Comparison of ENCODE assay signal across 19 cellular contexts in the genomic region with DNA sequence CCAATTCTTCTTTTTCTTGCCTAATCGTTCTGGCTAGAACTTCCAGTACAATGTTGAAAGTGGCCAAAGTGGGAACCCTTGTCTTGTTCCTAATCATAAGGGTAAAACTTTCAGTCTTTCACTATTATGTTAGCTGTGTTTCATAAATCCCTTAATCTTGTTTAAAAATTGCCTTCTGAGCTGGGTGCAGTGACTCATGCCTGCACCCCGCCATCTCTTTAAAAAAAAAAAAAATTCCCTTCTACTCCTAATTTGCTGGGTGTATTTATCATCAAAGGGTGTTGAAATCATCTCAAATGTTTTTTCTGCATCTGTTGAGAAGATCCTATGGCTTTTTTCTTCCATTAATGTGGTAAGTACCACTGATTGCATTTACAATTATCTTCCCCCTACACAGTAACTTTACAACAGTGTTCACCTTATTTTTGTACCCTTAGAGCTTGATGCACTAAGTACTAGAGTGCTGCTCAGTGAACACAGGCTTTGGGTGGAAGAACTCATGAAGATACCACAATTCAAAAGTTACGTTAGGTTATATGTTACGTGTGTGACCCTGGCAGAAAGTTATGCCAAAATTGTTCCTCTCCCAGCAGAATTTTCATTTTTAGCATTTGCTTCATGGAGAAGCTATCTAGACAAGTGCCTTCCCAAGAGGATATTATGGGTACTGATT. TPM values are rescaled to one million over a fixed set of nuclear protein-coding genes. Genes with fewer than 3 reads are reported as not detected.
DNase-seq lines count a peak whose midpoint lies in the region; ATAC-seq, FAIRE-seq and TF ChIP-seq lines count a peak whose summit lies in the region.
"Had no signal": no experiment of that assay in that cellular context is flagged by ENCODE, and none has a peak within 500 bp of the region (broad histone marks: within the 10 kb centered on the region; RNA-seq: fewer than 3 reads in every experiment).

No MANE protein-coding gene starts in this region.

- in situ Hi-C loops in HepG2 (cut with HindIII; ENCODE audit: extremely low pct_ligation_motif_present, low pct_unique_long_range_greater_than_20kb) (no loop called here), HAP-1 (cut with MboI; ENCODE audit: low sequenced_read_pairs) (no loop called here)

- H3K9me3 ChIP-seq in HepG2 (ENCODE audit: low read length) (no peaks in the 10 kb centered on the region), right lobe of liver (no peaks in the 10 kb centered on the region), T-helper 17 cell (ENCODE audit: control insufficient read depth, low read length, poor library complexity, severe bottlenecking) (no peaks in the 10 kb centered on the region), endodermal cell (ENCODE audit: control insufficient read depth, low read length) (no peaks in the 10 kb centered on the region), HAP-1 (no peaks in the 10 kb centered on the region)
- H3K9me3 ChIP-seq: SJSA1 had no signal

- 94% methylated on average over 4 of the region's 4 CpGs for WGBS in HepG2 (ENCODE audit: low lambda C conversion rate)
- 65% methylated on average over 2 of the region's 4 CpGs for whole genome bisulfite sequencing in right lobe of liver (ENCODE audit: insufficient coverage, low coverage, low lambda C conversion rate, missing lambda C conversion rate)
- 94 to 96% methylated on average over 2 to 4 of the region's 4 CpGs for WGBS in endodermal cell (ENCODE audit: insufficient coverage in 1 of 2, insufficient read length in 1 of 2), 2 experiments

- H3K9ac ChIP-seq in HepG2 (ENCODE audit: insufficient read depth, low read depth, low read length) (no peak overlapping the region), endodermal cell (ENCODE audit: extremely low read depth, low read length, poor library complexity, severe bottlenecking) (no peak overlapping the region)
- H3K9ac ChIP-seq: KMS-11 had no signal

- no peak for ATAC-seq in HepG2
- no peak for ATAC-seq in right lobe of liver
- no peak for ATAC-seq in T-helper 17 cell
- ATAC-seq: HCT116, PC-3 had no signal

- peaks cover 16% of the 10 kb centered on the region for H3K36me3 Mint-ChIP-seq in T-helper 17 cell (ENCODE audit: low read depth)
- H3K36me3 Mint-ChIP-seq in endodermal cell (ENCODE audit: low read depth), result peaks cover 72% of the 10 kb centered on the region

- peaks cover 8% of the 10 kb centered on the region for H3K4me1 Mint-ChIP-seq in T-helper 17 cell
- H3K4me1 Mint-ChIP-seq in endodermal cell, result no peaks in the 10 kb centered on the region

- H3K4me3 ChIP-seq in HepG2 (replicated peaks in 1 of 3; ENCODE audit: insufficient read depth in 1 of 3, low read depth in 2 of 3, low read length in 3 of 3) (no peak overlapping the region), right lobe of liver (no peak overlapping the region), endodermal cell (ENCODE audit: low read length) (no peak overlapping the region), HAP-1 (no peak overlapping the region)
- H3K4me3 ChIP-seq: SJSA1 had no signal

- TF ChIP-seq CTCF in HepG2 (CRISPR knock-in tag; IDR thresholded peaks at IDR 0.05) (no peak), right lobe of liver (IDR thresholded peaks at IDR 0.05) (no peak), endodermal cell (conservative IDR thresholded peaks at IDR 0.05) (no peak)

- TF ChIP-seq POLR2A in HepG2 (IDR thresholded peaks at IDR 0.05; ENCODE audit: insufficient read depth in 1 of 2, low read depth in 2 of 2, low read length in 2 of 2), result no peak
- TF ChIP-seq POLR2A in right lobe of liver (IDR thresholded peaks at IDR 0.05), result no peak

- no peak overlapping the region for H3K27ac ChIP-seq in HepG2 (ENCODE audit: extremely low read length, insufficient read depth, low read length)
- H3K27ac ChIP-seq in right lobe of liver, result no peak overlapping the region
- H3K27ac ChIP-seq in endodermal cell (ENCODE audit: low read depth, low read length), result no peak overlapping the region
- H3K27ac ChIP-seq: KMS-11, RWPE1, SJSA1 had no signal

- H3K4me1 ChIP-seq in HepG2 (ENCODE audit: insufficient read depth, low read length), result peaks cover 18% of the 10 kb centered on the region
- no peaks in the 10 kb centered on the region for H3K4me1 ChIP-seq in right lobe of liver
- H3K4me1 ChIP-seq in endodermal cell (ENCODE audit: control insufficient read depth, insufficient read depth, low read length), result no peaks in the 10 kb centered on the region
- H3K4me1 ChIP-seq in HAP-1, result no peaks in the 10 kb centered on the region
- H3K4me1 ChIP-seq: SJSA1 had no signal

- H3K4me2 ChIP-seq in HepG2 (ENCODE audit: low read depth, low read length), result no peak overlapping the region
- H3K4me2 ChIP-seq: KMS-11 had no signal

- POLR2A ChIA-PET in HepG2 (lab: Yijun Ruan, JAX), result interaction anchor here (1.7 to 3.7 kb wide), 2 partner anchors 9 to 15 kb away, joined by 8 to 32 read pairs; a partner anchor contains a TSS

- H3K4me3 Mint-ChIP-seq in T-helper 17 cell (peak overlapping the region; percentile 68), endodermal cell (no peak overlapping the region)
- H3K4me3 Mint-ChIP-seq: B cell; CD4-positive, CD25-positive, alpha-beta regulatory T cell had no signal

- TF ChIP-seq RAD21 in HepG2 (CRISPR knock-in tag; IDR thresholded peaks at IDR 0.05), result no peak

- H3K27me3 Mint-ChIP-seq in T-helper 17 cell, result no peaks in the 10 kb centered on the region
- H3K27me3 Mint-ChIP-seq in endodermal cell (ENCODE audit: insufficient read depth), result no peaks in the 10 kb centered on the region
- H3K27me3 Mint-ChIP-seq: B cell; CD4-positive, CD25-positive, alpha-beta regulatory T cell had no signal

- H3K79me2 ChIP-seq in HepG2 (ENCODE audit: insufficient read depth, low read length), result peaks cover 7% of the 10 kb centered on the region

- TF ChIP-seq EP300 in HepG2 (IDR thresholded peaks at IDR 0.05; ENCODE audit: low read depth in 2 of 2, low read length in 2 of 2), result no peak
- no peak for TF ChIP-seq EP300 in HepG2 (CRISPR knock-in tag; IDR thresholded peaks at IDR 0.05; ENCODE audit: borderline replicate concordance)

- intact Hi-C loops in HepG2 (cut with micrococcal nuclease; ENCODE audit: unreplicated experiment) (no loop called here), right lobe of liver (cut with DNase I) (loop anchor here in 1 of 2 donors (10.0 kb wide), 1 partner anchor 246 kb away; no protein-coding TSS in a partner anchor)

- peaks cover 25% of the 10 kb centered on the region for H4K20me1 ChIP-seq in HepG2 (ENCODE audit: insufficient read depth, low read length)

- no peaks in the 10 kb centered on the region for H3K27me3 ChIP-seq in HepG2 (ENCODE audit: control insufficient read depth in 1 of 2, insufficient read depth in 2 of 2, low read length in 2 of 2)
- no peaks in the 10 kb centered on the region for H3K27me3 ChIP-seq in right lobe of liver
- H3K27me3 ChIP-seq in endodermal cell (ENCODE audit: control insufficient read depth, insufficient read depth, low read length, poor library complexity, severe bottlenecking), result no peaks in the 10 kb centered on the region
- no peaks in the 10 kb centered on the region for H3K27me3 ChIP-seq in HAP-1 (ENCODE audit: low read depth)
- H3K27me3 ChIP-seq: SJSA1 had no signal

- H3K36me3 ChIP-seq in HepG2 (replicated peaks in 1 of 2; ENCODE audit: control insufficient read depth in 1 of 2, insufficient read depth in 2 of 2, low read length in 2 of 2) (peaks cover 37 to 67% of the 10 kb centered on the region in 2 experiments), right lobe of liver (peaks cover 16 to 63% (median 50%) of the 10 kb centered on the region in 4 donors), endodermal cell (ENCODE audit: control insufficient read depth, insufficient read depth, low read length) (peaks cover 73% of the 10 kb centered on the region), HAP-1 (replicated peaks) (peaks cover 68% of the 10 kb centered on the region)

- H3K27ac Mint-ChIP-seq in T-helper 17 cell, result peak overlapping the region; percentile 9
- no peak overlapping the region for H3K27ac Mint-ChIP-seq in endodermal cell
- H3K27ac Mint-ChIP-seq: B cell; CD4-positive, CD25-positive, alpha-beta regulatory T cell had no signal

- FAIRE-seq in HepG2 (lab: Jason Lieb, UNC), result no peak

- H2AFZ ChIP-seq in HepG2 (ENCODE audit: low read length), result no peak overlapping the region

- CTCF ChIA-PET in HepG2 (lab: Yijun Ruan, JAX; ENCODE audit: low intra/inter-chr PET ratio, low total read pairs), result no interaction called here

- no peak for DNase-seq in HepG2 (ENCODE audit: low spot score)
- DNase-seq in right lobe of liver, result no peak
- no peak for DNase-seq in T-helper 17 cell
- peak; percentile 5 for DNase-seq in endodermal cell
- no peak for DNase-seq in LoVo (ENCODE audit: low spot score)
- no peak for DNase-seq in DMS153 (lab: John Stamatoyannopoulos, UW)
- DNase-seq in HAP-1 (ENCODE audit: low spot score in 2 of 2), result no peak
- DNase-seq: ACHN; CD4-positive, CD25-positive, alpha-beta regulatory T cell; NCI-H1092; NCI-H2081 treated with DMSO at 0.1 percent for 48 hours; NCI-H510A; NCI-H82; PC-3 had no signal

- no TSS peak for BruUV-seq in HepG2 (replicated peaks; lab: Mats Ljungman, UMichigan)

- H3K9me3 Mint-ChIP-seq in endodermal cell, result no peaks in the 10 kb centered on the region
- H3K9me3 Mint-ChIP-seq: CD4-positive, CD25-positive, alpha-beta regulatory T cell had no signal

RNA-seq across cellular contexts. Expression of a gene that starts 9.7 kb away (rescaled TPM):
- total RNA-seq in HepG2 (2016; rRNA removed; fragmentation: Illumina TruSeq; extraction: Trizol) (778 and 844 TPM in 2 replicates), right lobe of liver (100 to 1,000 TPM in 1 of 6 experiments, 10 to 100 TPM in 5; 25.4 to 105 (median 48.1) TPM), T-helper 17 cell (100 to 1,000 TPM; 136 to 140 TPM), endodermal cell (100 to 1,000 TPM; 277 to 310 TPM)
- 240 and 247 TPM in 2 replicates for total RNA-seq in HepG2 (2016; cell fraction: cytosol; rRNA removed; fragmentation: Illumina TruSeq; extraction: Trizol; ENCODE audit: low read depth)
- total RNA-seq in HepG2 (2016; cell fraction: insoluble cytoplasmic fraction; rRNA removed; fragmentation: Illumina TruSeq; extraction: Trizol), result 807 and 874 TPM in 2 replicates
- total RNA-seq in HepG2 (2016; cell fraction: membrane; rRNA removed; fragmentation: Illumina TruSeq; extraction: Trizol), result 271 and 293 TPM in 2 replicates
- 288 and 319 TPM in 2 replicates for total RNA-seq in HepG2 (2016; cell fraction: nucleus; rRNA removed; fragmentation: Illumina TruSeq; extraction: Trizol)
- polyA plus RNA-seq in HepG2 (2011; rRNA removed), result 473 and 489 TPM in 2 replicates
- polyA plus RNA-seq in HepG2 (2011; cell fraction: cytosol; rRNA removed), result 454 and 565 TPM in 2 replicates
- 241 and 254 TPM in 2 replicates for polyA plus RNA-seq in HepG2 (2011; cell fraction: nucleus; rRNA removed)
- 287 and 337 TPM in 2 replicates for polyA plus RNA-seq in HepG2 (2012)
- 214 and 218 TPM in 2 replicates for polyA plus RNA-seq in HepG2 (2016; cell fraction: cytosol; fragmentation: Illumina TruSeq; extraction: Trizol; ENCODE audit: low read depth)
- polyA plus RNA-seq in HepG2 (2016; cell fraction: insoluble cytoplasmic fraction; fragmentation: Illumina TruSeq; extraction: Trizol; ENCODE audit: low read depth), result 583 and 611 TPM in 2 replicates
- polyA plus RNA-seq in HepG2 (2016; cell fraction: membrane; fragmentation: Illumina TruSeq; extraction: Trizol; ENCODE audit: low read depth), result 190 and 196 TPM in 2 replicates
- polyA plus RNA-seq in HepG2 (2016; cell fraction: nucleus; fragmentation: Illumina TruSeq; extraction: Trizol; ENCODE audit: insufficient read depth, low read depth), result 401 and 413 TPM in 2 replicates
- 137 and 221 TPM in 2 replicates for polyA minus RNA-seq in HepG2 (2011; rRNA and poly(A)+ RNA removed; ENCODE audit: low replicate concordance)
- polyA minus RNA-seq in HepG2 (2011; cell fraction: cytosol; rRNA and poly(A)+ RNA removed), result 125 and 146 TPM in 2 replicates
- 61.2 and 82.5 TPM in 2 replicates for polyA minus RNA-seq in HepG2 (2011; cell fraction: nucleus; rRNA and poly(A)+ RNA removed)
- 339 TPM for polyA plus RNA-seq in endodermal cell (2013, experiment 1 of 2)
- 323 TPM for polyA plus RNA-seq in endodermal cell (2013, experiment 2 of 2)

RNA-seq across cellular contexts. Expression of a gene that starts 47.8 kb away (rescaled TPM):
- 22.1 and 28.8 TPM in 2 replicates for total RNA-seq in HepG2 (2016; rRNA removed; fragmentation: Illumina TruSeq; extraction: Trizol)
- total RNA-seq in HepG2 (2016; cell fraction: cytosol; rRNA removed; fragmentation: Illumina TruSeq; extraction: Trizol; ENCODE audit: low read depth), result 4.5 and 6.2 TPM in 2 replicates
- 22.4 and 26.5 TPM in 2 replicates for total RNA-seq in HepG2 (2016; cell fraction: insoluble cytoplasmic fraction; rRNA removed; fragmentation: Illumina TruSeq; extraction: Trizol)
- total RNA-seq in HepG2 (2016; cell fraction: membrane; rRNA removed; fragmentation: Illumina TruSeq; extraction: Trizol), result 15.3 and 17.5 TPM in 2 replicates
- 21.9 and 23.7 TPM in 2 replicates for total RNA-seq in HepG2 (2016; cell fraction: nucleus; rRNA removed; fragmentation: Illumina TruSeq; extraction: Trizol)
- polyA plus RNA-seq in HepG2 (2011; rRNA removed), result 16.4 and 17.0 TPM in 2 replicates
- polyA plus RNA-seq in HepG2 (2011; cell fraction: cytosol; rRNA removed), result 8.7 and 11.5 TPM in 2 replicates
- 27.9 and 31.1 TPM in 2 replicates for polyA plus RNA-seq in HepG2 (2011; cell fraction: nucleus; rRNA removed)
- 13.6 and 14.9 TPM in 2 replicates for polyA plus RNA-seq in HepG2 (2012)
- 2.1 and 3.0 TPM in 2 replicates for polyA plus RNA-seq in HepG2 (2016; cell fraction: cytosol; fragmentation: Illumina TruSeq; extraction: Trizol; ENCODE audit: low read depth)
- polyA plus RNA-seq in HepG2 (2016; cell fraction: insoluble cytoplasmic fraction; fragmentation: Illumina TruSeq; extraction: Trizol; ENCODE audit: low read depth), result 18.9 and 19.0 TPM in 2 replicates
- 4.9 and 6.7 TPM in 2 replicates for polyA plus RNA-seq in HepG2 (2016; cell fraction: membrane; fragmentation: Illumina TruSeq; extraction: Trizol; ENCODE audit: low read depth)
- polyA plus RNA-seq in HepG2 (2016; cell fraction: nucleus; fragmentation: Illumina TruSeq; extraction: Trizol; ENCODE audit: insufficient read depth, low read depth), result 40.2 and 44.5 TPM in 2 replicates
- 8.3 and 15.8 TPM in 2 replicates for polyA minus RNA-seq in HepG2 (2011; rRNA and poly(A)+ RNA removed; ENCODE audit: low replicate concordance)
- polyA minus RNA-seq in HepG2 (2011; cell fraction: cytosol; rRNA and poly(A)+ RNA removed), result 10.1 and 14.8 TPM in 2 replicates
- 21.9 and 37.8 TPM in 2 replicates for polyA minus RNA-seq in HepG2 (2011; cell fraction: nucleus; rRNA and poly(A)+ RNA removed)
- 1 to 10 TPM; 3.9 to 7.3 (median 6.0) TPM for total RNA-seq in right lobe of liver
- total RNA-seq in T-helper 17 cell, result 1 to 10 TPM; 4.9 to 6.1 TPM
- 10 to 100 TPM in 1 of 2 donors, 1 to 10 TPM in 1; 6.9 to 10.1 TPM for total RNA-seq in endodermal cell
- 6.7 TPM for polyA plus RNA-seq in endodermal cell (2013, experiment 1 of 2)
- polyA plus RNA-seq in endodermal cell (2013, experiment 2 of 2), result 5.4 TPM
